Comparison of ENCODE assay signal across 2 cellular contexts in genomic region chr4:70914631-70915030, GRCh38.
TF ChIP-seq lines count a peak whose summit lies in the region.

No MANE protein-coding gene starts in this region.

TF ChIP-seq in IMR-90, 13 proteins besides CTCF, POLR2A, EP300 and RAD21:
- no peak for TF ChIP-seq BHLHE40 (IDR thresholded peaks at IDR 0.05; ENCODE audit: low read depth, low read length)
- no peak for TF ChIP-seq ELK1 (IDR thresholded peaks at IDR 0.05; ENCODE audit: borderline replicate concordance, low read depth, low read length)
- TF ChIP-seq FOS (IDR thresholded peaks at IDR 0.05; ENCODE audit: low read depth, low read length) = no peak
- no peak for TF ChIP-seq MXI1 (IDR thresholded peaks at IDR 0.05; ENCODE audit: borderline replicate concordance, low read depth, low read length)
- no peak for TF ChIP-seq MAZ (IDR thresholded peaks at IDR 0.05; ENCODE audit: borderline replicate concordance, low read depth, low read length)

TF ChIP-seq in K562, 482 proteins besides CTCF, POLR2A, EP300 and RAD21:
- TF ChIP-seq ARID3B (CRISPR knock-in tag; IDR thresholded peaks at IDR 0.05; ENCODE audit: borderline replicate concordance) (no peak), REST (CRISPR knock-in tag; IDR thresholded peaks at IDR 0.05; ENCODE audit: low read depth) (no peak), GABPA (tag; conservative IDR thresholded peaks at IDR 0.05; ENCODE audit: low read depth) (no peak), RFX7 (CRISPR knock-in tag; IDR thresholded peaks at IDR 0.05) (no peak), BCOR (IDR thresholded peaks at IDR 0.05) (0 out of 2 replicates have a peak, but pooled peaks have one; percentile 27)
TF ChIP-seq in K562: peak in this region for 1.
